ENCODE assay signal across 1 cellular context in the genomic region with DNA sequence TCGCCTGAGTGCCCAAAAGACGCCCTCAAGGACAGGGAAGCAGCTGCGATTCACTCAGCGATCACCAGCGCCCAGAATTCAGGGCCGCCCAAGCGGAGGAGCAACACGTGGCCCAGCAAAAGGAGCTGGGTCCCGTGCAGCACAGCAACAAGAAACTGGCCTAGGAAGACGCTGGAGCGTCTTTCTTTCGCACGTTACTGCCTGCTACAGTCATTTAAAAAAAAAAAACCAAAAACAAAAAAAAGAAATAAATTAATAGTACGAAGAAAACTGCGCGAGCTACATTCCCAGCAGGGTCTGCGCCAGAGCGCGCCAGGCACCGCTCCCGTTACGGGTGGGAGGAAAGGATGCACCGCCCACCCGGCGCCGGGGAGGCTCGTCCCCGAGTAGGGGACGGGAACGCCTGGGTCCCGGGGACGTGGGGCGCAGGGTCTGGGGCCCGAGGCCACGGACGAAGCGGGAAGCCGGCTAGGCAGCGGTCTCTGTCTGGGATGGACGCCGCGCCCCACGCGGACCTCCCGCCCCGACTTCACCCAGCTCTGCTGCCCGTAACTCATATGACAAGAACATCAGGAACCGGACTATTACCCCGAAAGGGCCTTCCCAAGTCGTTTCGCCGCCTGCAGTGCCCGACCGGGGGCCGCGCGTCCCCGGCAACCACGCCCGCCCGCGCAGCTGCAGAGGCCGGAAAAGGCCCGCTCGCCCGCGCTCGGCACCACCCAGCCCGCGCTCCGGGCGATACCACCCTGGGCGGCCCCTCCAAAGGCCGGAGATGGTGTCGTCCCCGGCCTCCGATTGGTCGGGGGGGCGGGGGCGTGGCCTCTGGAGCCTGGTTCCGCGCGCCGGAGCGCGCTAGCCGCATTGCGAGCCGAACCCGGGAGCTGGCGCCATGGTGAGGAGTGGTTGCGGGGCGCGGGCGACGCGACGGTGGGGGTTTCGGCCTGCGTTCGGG.
A peak's percentile ranks its signal among the peaks of the same experiment; 100 is the strongest.
TF ChIP-seq lines count a peak whose summit lies in the region.

Gene NOP56, plus strand, starts transcription at position 861 of the 952 bp plus-strand sequence. Its CDS starts 29 bp downstream, at position 890.

TF ChIP-seq in HEK293, 187 proteins besides CTCF, POLR2A, EP300 and RAD21 (continued from another document and continues in another):
- TF ChIP-seq ZNF138 (tag by site-specific recombination; IDR thresholded peaks at IDR 0.05; ENCODE audit: borderline replicate concordance) (no peak), ZNF311 (tag by site-specific recombination; IDR thresholded peaks at IDR 0.05; ENCODE audit: borderline replicate concordance) (no peak), ZNF518A (tag by site-specific recombination; conservative IDR thresholded peaks at IDR 0.05; ENCODE audit: low read depth) (0 out of 2 replicates have a peak, but pooled peaks have one; percentile 30), ZNF302 (tag by site-specific recombination; IDR thresholded peaks at IDR 0.05; ENCODE audit: low read depth) (no peak), ZFHX2 (tag by site-specific recombination; conservative IDR thresholded peaks at IDR 0.05) (peak; percentile 88), ZNF639 (tag by site-specific recombination; IDR thresholded peaks at IDR 0.05) (peak; percentile 64; the same call in 1 of the 2 replicates), ZNF776 (tag by site-specific recombination; IDR thresholded peaks at IDR 0.05; ENCODE audit: borderline replicate concordance) (no peak), PRDM1 (tag by site-specific recombination; IDR thresholded peaks at IDR 0.05) (no peak), KLF1 (tag by site-specific recombination; IDR thresholded peaks at IDR 0.05) (peak; percentile 68), ZNF146 (tag by site-specific recombination; IDR thresholded peaks at IDR 0.05) (peak; percentile 71), ZNF169 (tag by site-specific recombination; IDR thresholded peaks at IDR 0.05) (no peak), GLI4 (tag by site-specific recombination; IDR thresholded peaks at IDR 0.05) (no peak), ZNF157 (tag by site-specific recombination; IDR thresholded peaks at IDR 0.05) (no peak), ZNF707 (tag by site-specific recombination; IDR thresholded peaks at IDR 0.05) (no peak), YY2 (tag by site-specific recombination; IDR thresholded peaks at IDR 0.05) (no peak), MEIS1 (CRISPR knock-in tag; IDR thresholded peaks at IDR 0.05; ENCODE audit: borderline replicate concordance) (no peak), ZNF670 (tag by site-specific recombination; IDR thresholded peaks at IDR 0.05; ENCODE audit: low read depth) (no peak), ZBTB8A (tag by site-specific recombination; IDR thresholded peaks at IDR 0.05) (peak; percentile 97), ZNF214 (tag by site-specific recombination; IDR thresholded peaks at IDR 0.05; ENCODE audit: borderline replicate concordance) (no peak), ZNF510 (tag by site-specific recombination; IDR thresholded peaks at IDR 0.05; ENCODE audit: insufficient replicate concordance) (no peak), ZNF274 (IDR thresholded peaks at IDR 0.05; ENCODE audit: low read length) (no peak), ZNF274 (tag by site-specific recombination; IDR thresholded peaks at IDR 0.05; ENCODE audit: borderline replicate concordance) (no peak), MYNN (tag by site-specific recombination; IDR thresholded peaks at IDR 0.05; ENCODE audit: borderline replicate concordance) (no peak; the same call in 1 of the 2 replicates), YY1 (tag by site-specific recombination; IDR thresholded peaks at IDR 0.05) (0 out of 2 replicates have a peak, but pooled peaks have one; percentile 11), ZNF354C (tag by site-specific recombination; IDR thresholded peaks at IDR 0.05; ENCODE audit: borderline replicate concordance, low read depth) (no peak), ZNF792 (tag by site-specific recombination; IDR thresholded peaks at IDR 0.05) (no peak), ZNF223 (tag by site-specific recombination; IDR thresholded peaks at IDR 0.05) (no peak), ZNF514 (tag by site-specific recombination; IDR thresholded peaks at IDR 0.05) (no peak), ZNF398 (tag by site-specific recombination; IDR thresholded peaks at IDR 0.05) (no peak), ZBTB17 (tag by site-specific recombination; IDR thresholded peaks at IDR 0.05) (peak; percentile 90), ZNF391 (tag by site-specific recombination; IDR thresholded peaks at IDR 0.05; ENCODE audit: borderline replicate concordance, low read depth) (peak; percentile 69; the same call in 1 of the 2 replicates), ZNF701 (tag by site-specific recombination; IDR thresholded peaks at IDR 0.05) (no peak), GLIS1 (tag by site-specific recombination; IDR thresholded peaks at IDR 0.05) (peak; percentile 76), ZNF473 (tag by site-specific recombination; IDR thresholded peaks at IDR 0.05) (no peak), EGR2 (tag by site-specific recombination; IDR thresholded peaks at IDR 0.05; ENCODE audit: low read depth) (peak; percentile 83), SP7 (tag by site-specific recombination; IDR thresholded peaks at IDR 0.05) (peak; percentile 73), ZNF350 (tag by site-specific recombination; IDR thresholded peaks at IDR 0.05) (no peak), SP3 (tag by site-specific recombination; IDR thresholded peaks at IDR 0.05) (peak; percentile 68), HOXD13 (CRISPR knock-in tag; IDR thresholded peaks at IDR 0.05; ENCODE audit: borderline replicate concordance) (no peak), ZNF623 (tag by site-specific recombination; IDR thresholded peaks at IDR 0.05) (0 out of 2 replicates have a peak, but pooled peaks have one; percentile 17), GLIS2 (tag by site-specific recombination; IDR thresholded peaks at IDR 0.05) (peak; percentile 95)
- TF ChIP-seq, protein P1, sequence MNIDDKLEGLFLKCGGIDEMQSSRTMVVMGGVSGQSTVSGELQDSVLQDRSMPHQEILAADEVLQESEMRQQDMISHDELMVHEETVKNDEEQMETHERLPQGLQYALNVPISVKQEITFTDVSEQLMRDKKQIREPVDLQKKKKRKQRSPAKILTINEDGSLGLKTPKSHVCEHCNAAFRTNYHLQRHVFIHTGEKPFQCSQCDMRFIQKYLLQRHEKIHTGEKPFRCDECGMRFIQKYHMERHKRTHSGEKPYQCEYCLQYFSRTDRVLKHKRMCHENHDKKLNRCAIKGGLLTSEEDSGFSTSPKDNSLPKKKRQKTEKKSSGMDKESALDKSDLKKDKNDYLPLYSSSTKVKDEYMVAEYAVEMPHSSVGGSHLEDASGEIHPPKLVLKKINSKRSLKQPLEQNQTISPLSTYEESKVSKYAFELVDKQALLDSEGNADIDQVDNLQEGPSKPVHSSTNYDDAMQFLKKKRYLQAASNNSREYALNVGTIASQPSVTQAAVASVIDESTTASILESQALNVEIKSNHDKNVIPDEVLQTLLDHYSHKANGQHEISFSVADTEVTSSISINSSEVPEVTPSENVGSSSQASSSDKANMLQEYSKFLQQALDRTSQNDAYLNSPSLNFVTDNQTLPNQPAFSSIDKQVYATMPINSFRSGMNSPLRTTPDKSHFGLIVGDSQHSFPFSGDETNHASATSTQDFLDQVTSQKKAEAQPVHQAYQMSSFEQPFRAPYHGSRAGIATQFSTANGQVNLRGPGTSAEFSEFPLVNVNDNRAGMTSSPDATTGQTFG (tag by site-specific recombination; IDR thresholded peaks at IDR 0.05; ENCODE audit: borderline replicate concordance), result no peak
- TF ChIP-seq, protein P2, sequence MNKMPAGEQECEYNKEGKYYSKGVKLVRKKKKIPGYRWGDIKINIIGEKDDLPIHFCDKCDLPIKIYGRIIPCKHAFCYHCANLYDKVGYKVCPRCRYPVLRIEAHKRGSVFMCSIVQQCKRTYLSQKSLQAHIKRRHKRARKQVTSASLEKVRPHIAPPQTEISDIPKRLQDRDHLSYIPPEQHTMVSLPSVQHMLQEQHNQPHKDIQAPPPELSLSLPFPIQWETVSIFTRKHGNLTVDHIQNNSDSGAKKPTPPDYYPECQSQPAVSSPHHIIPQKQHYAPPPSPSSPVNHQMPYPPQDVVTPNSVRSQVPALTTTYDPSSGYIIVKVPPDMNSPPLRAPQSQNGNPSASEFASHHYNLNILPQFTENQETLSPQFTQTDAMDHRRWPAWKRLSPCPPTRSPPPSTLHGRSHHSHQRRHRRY (tag by site-specific recombination; IDR thresholded peaks at IDR 0.05), result no peak
- TF ChIP-seq, protein P3, sequence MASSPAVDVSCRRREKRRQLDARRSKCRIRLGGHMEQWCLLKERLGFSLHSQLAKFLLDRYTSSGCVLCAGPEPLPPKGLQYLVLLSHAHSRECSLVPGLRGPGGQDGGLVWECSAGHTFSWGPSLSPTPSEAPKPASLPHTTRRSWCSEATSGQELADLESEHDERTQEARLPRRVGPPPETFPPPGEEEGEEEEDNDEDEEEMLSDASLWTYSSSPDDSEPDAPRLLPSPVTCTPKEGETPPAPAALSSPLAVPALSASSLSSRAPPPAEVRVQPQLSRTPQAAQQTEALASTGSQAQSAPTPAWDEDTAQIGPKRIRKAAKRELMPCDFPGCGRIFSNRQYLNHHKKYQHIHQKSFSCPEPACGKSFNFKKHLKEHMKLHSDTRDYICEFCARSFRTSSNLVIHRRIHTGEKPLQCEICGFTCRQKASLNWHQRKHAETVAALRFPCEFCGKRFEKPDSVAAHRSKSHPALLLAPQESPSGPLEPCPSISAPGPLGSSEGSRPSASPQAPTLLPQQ (tag by site-specific recombination; IDR thresholded peaks at IDR 0.05), result peak; percentile 69
- TF ChIP-seq, protein P4, sequence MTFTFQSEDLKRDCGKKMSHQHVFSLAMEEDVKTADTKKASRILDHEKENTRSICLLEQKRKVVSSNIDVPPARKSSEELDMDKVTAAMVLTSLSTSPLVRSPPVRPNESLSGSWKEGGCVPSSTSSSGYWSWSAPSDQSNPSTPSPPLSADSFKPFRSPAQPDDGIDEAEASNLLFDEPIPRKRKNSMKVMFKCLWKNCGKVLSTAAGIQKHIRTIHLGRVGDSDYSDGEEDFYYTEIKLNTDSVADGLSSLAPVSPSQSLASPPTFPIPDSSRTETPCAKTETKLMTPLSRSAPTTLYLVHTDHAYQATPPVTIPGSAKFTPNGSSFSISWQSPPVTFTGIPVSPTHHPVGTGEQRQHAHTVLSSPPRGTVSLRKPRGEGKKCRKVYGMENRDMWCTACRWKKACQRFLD (tag by site-specific recombination; IDR thresholded peaks at IDR 0.05), result no peak
- TF ChIP-seq, protein P5, sequence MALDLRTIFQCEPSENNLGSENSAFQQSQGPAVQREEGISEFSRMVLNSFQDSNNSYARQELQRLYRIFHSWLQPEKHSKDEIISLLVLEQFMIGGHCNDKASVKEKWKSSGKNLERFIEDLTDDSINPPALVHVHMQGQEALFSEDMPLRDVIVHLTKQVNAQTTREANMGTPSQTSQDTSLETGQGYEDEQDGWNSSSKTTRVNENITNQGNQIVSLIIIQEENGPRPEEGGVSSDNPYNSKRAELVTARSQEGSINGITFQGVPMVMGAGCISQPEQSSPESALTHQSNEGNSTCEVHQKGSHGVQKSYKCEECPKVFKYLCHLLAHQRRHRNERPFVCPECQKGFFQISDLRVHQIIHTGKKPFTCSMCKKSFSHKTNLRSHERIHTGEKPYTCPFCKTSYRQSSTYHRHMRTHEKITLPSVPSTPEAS (tag by site-specific recombination; IDR thresholded peaks at IDR 0.05), result peak; percentile 51; the same call in 1 of the 2 replicates
